Comparison of ENCODE assay signal across 22 cellular contexts in genomic region chr12:163406-163986, GRCh38. TPM values are rescaled to one million over a fixed set of nuclear protein-coding genes. Genes with fewer than 3 reads are reported as not detected.
"Had no signal": no experiment of that assay in that cellular context is flagged by ENCODE, and none has a peak within 500 bp of the region (broad histone marks: within the 10 kb centered on the region; RNA-seq: fewer than 3 reads in every experiment).

No MANE protein-coding gene starts in this region.

- H3K36me3 ChIP-seq: gastroesophageal sphincter, ovary, stomach, thyroid gland had no signal

- H3K9me3 ChIP-seq: gastroesophageal sphincter, ovary, stomach, thyroid gland had no signal

- H3K27ac ChIP-seq: coronary artery, gastroesophageal sphincter, ovary, stomach had no signal

- H3K27me3 ChIP-seq: dorsolateral prefrontal cortex, ovary, thyroid gland had no signal

- DNase-seq: activated CD4-positive, alpha-beta T cell treated with anti-CD3 and anti-CD28 coated beads for 1 hour; activated CD4-positive, alpha-beta T cell treated with anti-CD3 and anti-CD28 coated beads, Interleukin-2, amount 10 ng/mL, durations not matched to agents 7 days and 5 days; activated CD8-positive, alpha-beta T cell treated with anti-CD3 and anti-CD28 coated beads for 36 hours; activated T-cell treated with anti-CD3 and anti-CD28 coated beads, Interleukin-2, amount 50 U/mL, for 48 hours; effector memory CD8-positive, alpha-beta T cell; hippocampal formation; left colon; naive B cell; ovary; stimulated activated CD4-positive, alpha-beta T cell treated with anti-CD3 and anti-CD28 coated beads, Interleukin-4, amount 100 ng/mL, for 24 hours; stimulated activated CD8-positive, alpha-beta memory T cell treated with anti-CD3 and anti-CD28 coated beads, Interleukin-4, amount 100 ng/mL, for 48 hours; stimulated activated naive B cell treated with anti-CD40 and anti-IgM and Interleukin-4, amounts not matched to agents 10 μg/mL and 1 μg/mL and 100 μg/mL, for 72 hours; stomach had no signal

- H3K4me3 ChIP-seq: coronary artery, dorsolateral prefrontal cortex, gastroesophageal sphincter, ovary, stomach, thyroid gland had no signal

- H3K4me1 ChIP-seq: gastroesophageal sphincter, stomach had no signal

RNA-seq across cellular contexts. Expression of gene SLC6A12, which starts 50.5 kb away (rescaled TPM):
- total RNA-seq: activated CD4-positive, alpha-beta T cell treated with anti-CD3 and anti-CD28 coated beads, Interleukin-2, amount 10 ng/mL, durations not matched to agents 7 days and 5 days; activated CD8-positive, alpha-beta T cell treated with anti-CD3 and anti-CD28 coated beads for 36 hours; activated naive CD4-positive, alpha-beta T cell treated with anti-CD3 and anti-CD28 coated beads, Interleukin-2, amount 50 U/mL, for 72 hours; endothelial cell of umbilical vein; fibroblast of lung; fibroblast of villous mesenchyme had no signal
- polyA plus RNA-seq: endothelial cell of umbilical vein, fibroblast of lung, keratinocyte had no signal
